Comparison of ENCODE assay signal across 8 cellular contexts in the genomic region with DNA sequence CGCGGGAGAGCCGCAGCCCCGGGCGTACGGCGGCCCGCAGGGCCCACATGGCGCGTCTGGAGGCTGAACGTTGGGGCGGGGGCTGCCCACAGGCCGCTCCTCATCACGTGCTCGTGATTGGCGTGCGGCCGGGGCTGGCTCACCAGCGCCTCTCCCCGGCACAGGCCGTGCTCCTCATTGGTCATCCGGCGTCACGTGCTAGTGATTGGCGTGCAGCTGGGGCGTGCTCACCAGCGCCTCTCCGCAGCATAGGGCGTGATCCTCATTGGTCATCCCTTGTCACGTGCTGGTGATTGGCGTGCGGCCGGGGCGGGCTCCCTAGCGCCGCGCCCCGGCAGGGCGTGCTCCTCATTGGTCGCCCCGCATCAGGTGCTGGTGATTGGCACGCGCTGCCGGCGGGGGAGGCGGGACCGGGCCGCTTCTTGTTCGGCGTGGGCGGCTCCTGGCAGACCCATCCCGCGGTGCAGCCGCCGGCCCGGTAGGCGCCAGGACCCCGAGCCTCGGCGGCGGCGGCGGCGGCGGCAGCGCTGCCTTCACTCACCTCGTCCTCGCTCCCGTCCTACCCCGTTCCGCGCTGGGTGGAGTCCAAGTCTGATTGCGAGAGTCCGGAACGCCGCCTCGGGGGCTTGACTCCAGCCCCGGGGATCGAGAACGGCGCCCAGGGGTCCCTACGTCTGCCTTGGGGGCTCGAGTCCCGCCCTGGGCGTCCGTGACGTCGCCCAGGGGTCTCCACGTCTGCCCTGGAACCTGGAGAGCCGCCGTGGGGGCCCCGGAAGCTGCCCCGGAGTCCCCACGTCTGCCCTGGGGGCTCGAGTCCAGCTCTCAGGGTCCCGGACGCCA. TPM values are rescaled to one million over a fixed set of nuclear protein-coding genes. Genes with fewer than 3 reads are reported as not detected.
DNase-seq lines count a peak whose midpoint lies in the region; ATAC-seq, FAIRE-seq and TF ChIP-seq lines count a peak whose summit lies in the region.

A gene with protein sequence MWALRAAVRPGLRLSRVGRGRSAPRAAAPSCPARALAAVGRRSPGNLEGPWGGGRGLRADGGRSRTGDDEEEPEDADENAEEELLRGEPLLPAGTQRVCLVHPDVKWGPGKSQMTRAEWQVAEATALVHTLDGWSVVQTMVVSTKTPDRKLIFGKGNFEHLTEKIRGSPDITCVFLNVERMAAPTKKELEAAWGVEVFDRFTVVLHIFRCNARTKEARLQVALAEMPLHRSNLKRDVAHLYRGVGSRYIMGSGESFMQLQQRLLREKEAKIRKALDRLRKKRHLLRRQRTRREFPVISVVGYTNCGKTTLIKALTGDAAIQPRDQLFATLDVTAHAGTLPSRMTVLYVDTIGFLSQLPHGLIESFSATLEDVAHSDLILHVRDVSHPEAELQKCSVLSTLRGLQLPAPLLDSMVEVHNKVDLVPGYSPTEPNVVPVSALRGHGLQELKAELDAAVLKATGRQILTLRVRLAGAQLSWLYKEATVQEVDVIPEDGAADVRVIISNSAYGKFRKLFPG (minus strand): TSS at position 58 of the 840 bp plus-strand sequence. CDS start 9 bp downstream, at position 49.

- DNase-seq in BJ (ENCODE audit: low read depth) (peak; percentile 98), HS-5 (ENCODE audit: low read depth) (peak; percentile 98), endothelial cell of umbilical vein (ENCODE audit: low read depth, low spot score) (peak; percentile 100), GDM1 (lab: John Stamatoyannopoulos, UW) (no peak)
- peak; percentile 99 for DNase-seq in activated CD8-positive, alpha-beta T cell treated with anti-CD3 and anti-CD28 coated beads, Interleukin-2, amount 10 ng/mL, durations not matched to agents 7 days and 5 days
- peak; percentile 96 to 97 for DNase-seq in stimulated activated CD8-positive, alpha-beta memory T cell treated with anti-CD3 and anti-CD28 coated beads, Interleukin-7, amount 100 ng/mL, for 1 hour (ENCODE audit: low read depth in 2 of 2)

- TF ChIP-seq CTCF in BJ (IDR thresholded peaks at IDR 0.05; ENCODE audit: insufficient read depth, low read depth, low read length) (peak; percentile 42), endothelial cell of umbilical vein (IDR thresholded peaks at IDR 0.05; ENCODE audit: extremely low read depth in 1 of 2, insufficient read depth in 1 of 2, low read depth in 1 of 2, low read length in 2 of 2) (peak in 1 of 2 donors; percentile 20)

- peaks cover 9% of the 10 kb centered on the region for H3K36me3 Mint-ChIP-seq in activated CD8-positive, alpha-beta T cell treated with anti-CD3 and anti-CD28 coated beads, Interleukin-2, amount 10 ng/mL, durations not matched to agents 7 days and 5 days (ENCODE audit: low read depth)

- peaks cover 26% of the 10 kb centered on the region for H3K4me1 Mint-ChIP-seq in activated CD8-positive, alpha-beta T cell treated with anti-CD3 and anti-CD28 coated beads, Interleukin-2, amount 10 ng/mL, durations not matched to agents 7 days and 5 days (ENCODE audit: low read depth)

- intact Hi-C loops in endothelial cell of umbilical vein (cut with micrococcal nuclease): loop anchor here (1.0 kb wide), 4 partner anchors 36 to 1073 kb away; a partner anchor contains a TSS

- H3K36me3 ChIP-seq in BJ (ENCODE audit: control insufficient read depth, insufficient read depth, low read length): peaks cover 6% of the 10 kb centered on the region
- H3K36me3 ChIP-seq in endothelial cell of umbilical vein (ENCODE audit: control insufficient read depth in 2 of 2, extremely low read depth in 1 of 2, insufficient read depth in 2 of 2, low read length in 2 of 2): peaks cover 3 to 4% of the 10 kb centered on the region in 2 experiments
- H3K36me3 ChIP-seq in mucosa of rectum (ENCODE audit: control insufficient read depth in 2 of 2, insufficient read depth in 2 of 2, low read length in 2 of 2): peaks cover 13 to 14% of the 10 kb centered on the region in 2 donors

- H3K9ac ChIP-seq in endothelial cell of umbilical vein (replicated peaks; ENCODE audit: extremely low read depth, insufficient read depth, low read length) (peak within 1 kb of the TSS; percentile 92), mucosa of rectum (ENCODE audit: low read depth in 1 of 2, low read length in 2 of 2) (peak within 1 kb of the TSS; percentile 86 to 90)

- H3K9me1 ChIP-seq in endothelial cell of umbilical vein (replicated peaks; ENCODE audit: control insufficient read depth, extremely low read depth, insufficient read depth, low read length): no peaks in the 10 kb centered on the region

- peaks cover 5% of the 10 kb centered on the region for H3K4me1 ChIP-seq in endothelial cell of umbilical vein (ENCODE audit: control insufficient read depth, extremely low read depth, insufficient read depth, low read length)
- peaks cover 14 to 18% of the 10 kb centered on the region in 2 donors for H3K4me1 ChIP-seq in mucosa of rectum (ENCODE audit: control insufficient read depth in 2 of 2, insufficient read depth in 2 of 2, low read length in 2 of 2)

- no peaks in the 10 kb centered on the region for H3K9me3 Mint-ChIP-seq in activated CD8-positive, alpha-beta T cell treated with anti-CD3 and anti-CD28 coated beads, Interleukin-2, amount 10 ng/mL, durations not matched to agents 7 days and 5 days (ENCODE audit: insufficient read depth)

- H3K27me3 ChIP-seq in BJ (ENCODE audit: control insufficient read depth, insufficient read depth, low read length) (no peaks in the 10 kb centered on the region), endothelial cell of umbilical vein (ENCODE audit: control insufficient read depth in 2 of 2, insufficient read depth in 2 of 2, low read length in 2 of 2) (no peaks in the 10 kb centered on the region), mucosa of rectum (ENCODE audit: control insufficient read depth in 2 of 2, insufficient read depth in 2 of 2, low read length in 2 of 2) (no peaks in the 10 kb centered on the region)

- H3K4me2 ChIP-seq in endothelial cell of umbilical vein (ENCODE audit: insufficient read depth, low read length): peak within 1 kb of the TSS; percentile 73

- peak; percentile 78 for TF ChIP-seq POLR2A in endothelial cell of umbilical vein (IDR thresholded peaks at IDR 0.05; ENCODE audit: low read depth, low read length)

- H3K4me3 ChIP-seq in BJ (ENCODE audit: low read depth, low read length) (peak within 1 kb of the TSS; percentile 97), endothelial cell of umbilical vein (replicated peaks in 1 of 3; ENCODE audit: insufficient read depth in 1 of 3, low read depth in 1 of 3, low read length in 3 of 3) (peak within 1 kb of the TSS; percentile 66 to 89 (median 84)), mucosa of rectum (ENCODE audit: low read length in 2 of 2) (peak within 1 kb of the TSS; percentile 78 to 91)

- peak within 1 kb of the TSS; percentile 81 for H2AFZ ChIP-seq in endothelial cell of umbilical vein (ENCODE audit: low read depth, low read length)

- TSS peak; percentile 58 for BruUV-seq in endothelial cell of umbilical vein (replicated peaks; lab: Mats Ljungman, UMichigan)

- dilution Hi-C loops in endothelial cell of umbilical vein (cut with MboI; ENCODE audit: extremely low pct_ligation_motif_present, low sequenced_read_pairs): no loop called here

- no peaks in the 10 kb centered on the region for H3K27me3 Mint-ChIP-seq in activated CD8-positive, alpha-beta T cell treated with anti-CD3 and anti-CD28 coated beads, Interleukin-2, amount 10 ng/mL, durations not matched to agents 7 days and 5 days (ENCODE audit: low read depth)

- no peaks in the 10 kb centered on the region for H3K9me3 ChIP-seq in endothelial cell of umbilical vein (replicated peaks; ENCODE audit: control insufficient read depth, insufficient read depth, low read length)
- no peaks in the 10 kb centered on the region for H3K9me3 ChIP-seq in mucosa of rectum (ENCODE audit: control insufficient read depth in 2 of 2, low read length in 2 of 2)

- peak within 1 kb of the TSS; percentile 91 for H3K4me3 Mint-ChIP-seq in activated CD8-positive, alpha-beta T cell treated with anti-CD3 and anti-CD28 coated beads, Interleukin-2, amount 10 ng/mL, durations not matched to agents 7 days and 5 days

- H3K27ac ChIP-seq in endothelial cell of umbilical vein (ENCODE audit: insufficient read depth, low read depth, low read length) (peak within 1 kb of the TSS; percentile 84), mucosa of rectum (ENCODE audit: low read depth in 2 of 2, low read length in 2 of 2) (peak within 1 kb of the TSS; percentile 95 to 98)

- CTCF ChIA-PET in BJ (lab: Yijun Ruan, JAX) (no interaction called here), endothelial cell of umbilical vein (lab: Charles Lee) (no interaction called here)
- CTCF ChIA-PET in activated CD8-positive, alpha-beta T cell treated with anti-CD3 and anti-CD28 coated beads, Interleukin-2, amount 10 ng/mL, durations not matched to agents 7 days and 5 days (lab: Charles Lee): no interaction called here

- FAIRE-seq in endothelial cell of umbilical vein (lab: Jason Lieb, UNC): no peak

- H3K27ac Mint-ChIP-seq in activated CD8-positive, alpha-beta T cell treated with anti-CD3 and anti-CD28 coated beads, Interleukin-2, amount 10 ng/mL, durations not matched to agents 7 days and 5 days: peak within 1 kb of the TSS; percentile 98

- peaks cover 19% of the 10 kb centered on the region for H3K79me2 ChIP-seq in endothelial cell of umbilical vein (ENCODE audit: control insufficient read depth, insufficient read depth, low read length)

- H4K20me1 ChIP-seq in endothelial cell of umbilical vein (replicated peaks; ENCODE audit: control insufficient read depth, extremely low read depth, insufficient read depth, low read length): no peaks in the 10 kb centered on the region

- POLR2A ChIA-PET in BJ (lab: Charles Lee): no interaction called here
- POLR2A ChIA-PET in activated CD8-positive, alpha-beta T cell treated with anti-CD3 and anti-CD28 coated beads, Interleukin-2, amount 10 ng/mL, durations not matched to agents 7 days and 5 days (lab: Charles Lee): no interaction called here
- POLR2A ChIA-PET in endothelial cell of umbilical vein (lab: Charles Lee): no interaction called here

- ATAC-seq in GM19467 (IDR thresholded peaks at IDR 0.05; ENCODE audit: unreplicated experiment): peak; percentile 88
- ATAC-seq in activated CD8-positive, alpha-beta T cell treated with anti-CD3 and anti-CD28 coated beads, Interleukin-2, amount 10 ng/mL, durations not matched to agents 7 days and 5 days: peak; percentile 80

RNA-seq across cellular contexts. Expression of the gene that starts here (rescaled TPM):
- 17.8 and 29.2 TPM in 2 replicates for polyA plus RNA-seq in BJ (2011; rRNA removed)
- 6.5 and 7.5 TPM in 2 replicates for polyA minus RNA-seq in BJ (2011; rRNA and poly(A)+ RNA removed)
- total RNA-seq in activated CD8-positive, alpha-beta T cell treated with anti-CD3 and anti-CD28 coated beads, Interleukin-2, amount 10 ng/mL, durations not matched to agents 7 days and 5 days: 10 to 100 TPM; 55.7 to 59.9 TPM
- total RNA-seq in endothelial cell of umbilical vein: 62.1 and 63.5 TPM in 2 replicates
- 39.1 and 40.4 TPM in 2 replicates for polyA plus RNA-seq in endothelial cell of umbilical vein
- 28.7 and 38.5 TPM in 2 replicates for polyA plus RNA-seq in endothelial cell of umbilical vein (2011; cell fraction: cytosol; rRNA removed)
- 32.2 and 34.8 TPM in 2 replicates for polyA plus RNA-seq in endothelial cell of umbilical vein (2011; cell fraction: nucleus; rRNA removed)
- polyA plus RNA-seq in endothelial cell of umbilical vein (2012): 27.7 and 38.8 TPM in 2 replicates
- polyA minus RNA-seq in endothelial cell of umbilical vein: 21.0 and 27.8 TPM in 2 replicates
- 17.6 TPM for polyA minus RNA-seq in endothelial cell of umbilical vein (2011; cell fraction: cytosol; rRNA and poly(A)+ RNA removed)
- 11.4 and 15.5 TPM in 2 replicates for polyA minus RNA-seq in endothelial cell of umbilical vein (2011; cell fraction: nucleus; rRNA and poly(A)+ RNA removed)
